15 cellular contexts compared by ENCODE assay signal in genomic region chr22:44112191-44112590, GRCh38.
DNase-seq lines count a peak whose midpoint lies in the region; ATAC-seq and TF ChIP-seq lines count a peak whose summit lies in the region.
"Had no signal": no experiment of that assay in that cellular context is flagged by ENCODE, and none has a peak within 500 bp of the region (broad histone marks: within the 10 kb centered on the region; RNA-seq: fewer than 3 reads in every experiment).

No MANE protein-coding gene starts in this region.

- H3K27ac ChIP-seq in HUES6 (ENCODE audit: low read depth, low read length): no peak overlapping the region
- peak overlapping the region; percentile 76 for H3K27ac ChIP-seq in cardiac muscle cell
- no peak overlapping the region for H3K27ac ChIP-seq in neural progenitor cell
- no peak overlapping the region for H3K27ac ChIP-seq in upper lobe of right lung
- H3K27ac ChIP-seq: BLaER1 treated with 17β-estradiol and CSF1 and Interleukin-3, amounts not matched to agents 10 nM and 100 nM had no signal

- H3K4me1 ChIP-seq in HUES6 (ENCODE audit: control insufficient read depth, insufficient read depth, low read length) (peaks cover 33% of the 10 kb centered on the region), cardiac muscle cell (ENCODE audit: low read depth) (peaks cover 38% of the 10 kb centered on the region), neural progenitor cell (peaks cover 16% of the 10 kb centered on the region), upper lobe of right lung (no peaks in the 10 kb centered on the region)

- peaks cover 7% of the 10 kb centered on the region for H3K27me3 Mint-ChIP-seq in neural progenitor cell (ENCODE audit: insufficient read depth, low read depth)
- H3K27me3 Mint-ChIP-seq in activated naive CD4-positive, alpha-beta T cell treated with anti-CD3 and anti-CD28 coated beads, Interleukin-2, amount 10 ng/mL, durations not matched to agents 7 days and 5 days: no peaks in the 10 kb centered on the region

- no peaks in the 10 kb centered on the region for H4K20me1 ChIP-seq in neural progenitor cell (ENCODE audit: low read depth)
- H4K20me1 ChIP-seq: BLaER1 treated with 17β-estradiol and CSF1 and Interleukin-3, amounts not matched to agents 10 nM and 100 nM had no signal

- intact Hi-C loops in upper lobe of right lung (cut with DNase I): no loop called here

- CTCF ChIA-PET in activated naive CD4-positive, alpha-beta T cell treated with anti-CD3 and anti-CD28 coated beads, Interleukin-2, amount 10 ng/mL, durations not matched to agents 7 days and 5 days (lab: Charles Lee): no interaction called here

- no peaks in the 10 kb centered on the region for H3K36me3 Mint-ChIP-seq in neural progenitor cell
- no peaks in the 10 kb centered on the region for H3K36me3 Mint-ChIP-seq in activated naive CD4-positive, alpha-beta T cell treated with anti-CD3 and anti-CD28 coated beads, Interleukin-2, amount 10 ng/mL, durations not matched to agents 7 days and 5 days

- H3K36me3 ChIP-seq in HUES6 (ENCODE audit: control insufficient read depth, insufficient read depth, low read length) (no peaks in the 10 kb centered on the region), cardiac muscle cell (no peaks in the 10 kb centered on the region), neural progenitor cell (no peaks in the 10 kb centered on the region), upper lobe of right lung (no peaks in the 10 kb centered on the region)

- peaks cover 34% of the 10 kb centered on the region for H3K4me1 Mint-ChIP-seq in neural progenitor cell
- H3K4me1 Mint-ChIP-seq in activated naive CD4-positive, alpha-beta T cell treated with anti-CD3 and anti-CD28 coated beads, Interleukin-2, amount 10 ng/mL, durations not matched to agents 7 days and 5 days: no peaks in the 10 kb centered on the region

- H3K27me3 ChIP-seq in HUES6 (ENCODE audit: control insufficient read depth, insufficient read depth, low read length): no peaks in the 10 kb centered on the region
- H3K27me3 ChIP-seq in cardiac muscle cell: no peaks in the 10 kb centered on the region
- no peaks in the 10 kb centered on the region for H3K27me3 ChIP-seq in neural progenitor cell
- H3K27me3 ChIP-seq in upper lobe of right lung: no peaks in the 10 kb centered on the region
- H3K27me3 ChIP-seq: BLaER1 treated with 17β-estradiol and CSF1 and Interleukin-3, amounts not matched to agents 10 nM and 100 nM had no signal

- H3K4me3 Mint-ChIP-seq in neural progenitor cell: no peak overlapping the region
- H3K4me3 Mint-ChIP-seq in activated naive CD4-positive, alpha-beta T cell treated with anti-CD3 and anti-CD28 coated beads, Interleukin-2, amount 10 ng/mL, durations not matched to agents 7 days and 5 days: no peak overlapping the region

- H3K4me3 ChIP-seq in HUES6 (ENCODE audit: low read depth, low read length): no peak overlapping the region
- no peak overlapping the region for H3K4me3 ChIP-seq in cardiac muscle cell
- no peak overlapping the region for H3K4me3 ChIP-seq in neural progenitor cell
- H3K4me3 ChIP-seq in upper lobe of right lung: no peak overlapping the region
- H3K4me3 ChIP-seq: BLaER1 treated with 17β-estradiol and CSF1 and Interleukin-3, amounts not matched to agents 10 nM and 100 nM had no signal

- H3K79me2 ChIP-seq in neural progenitor cell (ENCODE audit: low read depth): no peaks in the 10 kb centered on the region

- H3K9me3 ChIP-seq in HUES6 (ENCODE audit: control insufficient read depth, insufficient read depth, low read depth, low read length) (no peaks in the 10 kb centered on the region), cardiac muscle cell (ENCODE audit: low read depth) (no peaks in the 10 kb centered on the region), neural progenitor cell (ENCODE audit: low read depth) (no peaks in the 10 kb centered on the region), upper lobe of right lung (no peaks in the 10 kb centered on the region)
- H3K9me3 ChIP-seq: BLaER1 treated with 17β-estradiol and CSF1 and Interleukin-3, amounts not matched to agents 10 nM and 100 nM; SK-N-SH had no signal

- H3F3A ChIP-seq in neural progenitor cell (ENCODE audit: low read depth): peaks cover 7% of the 10 kb centered on the region

- H3K9me3 Mint-ChIP-seq in neural progenitor cell: no peaks in the 10 kb centered on the region
- no peaks in the 10 kb centered on the region for H3K9me3 Mint-ChIP-seq in activated naive CD4-positive, alpha-beta T cell treated with anti-CD3 and anti-CD28 coated beads, Interleukin-2, amount 10 ng/mL, durations not matched to agents 7 days and 5 days

- H2AFZ ChIP-seq in neural progenitor cell (replicated peaks): no peak overlapping the region

- TF ChIP-seq CTCF in cardiac muscle cell (IDR thresholded peaks at IDR 0.05; ENCODE audit: low read depth, low read length) (no peak), neural progenitor cell (IDR thresholded peaks at IDR 0.05) (no peak), upper lobe of right lung (IDR thresholded peaks at IDR 0.05) (no peak)

- peak overlapping the region; percentile 92 for H3K27ac Mint-ChIP-seq in neural progenitor cell
- H3K27ac Mint-ChIP-seq in activated naive CD4-positive, alpha-beta T cell treated with anti-CD3 and anti-CD28 coated beads, Interleukin-2, amount 10 ng/mL, durations not matched to agents 7 days and 5 days: no peak overlapping the region

- DNase-seq in cardiac muscle cell (ENCODE audit: low read depth in 1 of 2, low spot score in 1 of 2) (no peak), neural progenitor cell (ENCODE audit: low spot score) (no peak), upper lobe of right lung (peak; percentile 25), NCI-H526 (lab: John Stamatoyannopoulos, UW) (no peak)
- DNase-seq in activated naive CD4-positive, alpha-beta T cell treated with anti-CD3 and anti-CD28 coated beads, Interleukin-2, amount 10 ng/mL, durations not matched to agents 7 days and 5 days: no peak
- DNase-seq: DMS153, NCI-H1436, NCI-H2227 treated with DMSO at 0.1 percent for 48 hours, NCI-H69, PC-3, SK-N-SH had no signal

- no peak overlapping the region for H3K4me2 ChIP-seq in neural progenitor cell
- H3K4me2 ChIP-seq: SK-N-SH had no signal

- H3K9ac ChIP-seq in HUES6 (ENCODE audit: low read length): peak overlapping the region; percentile 24
- H3K9ac ChIP-seq in neural progenitor cell: no peak overlapping the region
- H3K9ac ChIP-seq: BLaER1 treated with 17β-estradiol and CSF1 and Interleukin-3, amounts not matched to agents 10 nM and 100 nM; SK-N-SH had no signal

- ATAC-seq in upper lobe of right lung (peak; percentile 34), HG03457 (IDR thresholded peaks at IDR 0.05; ENCODE audit: unreplicated experiment) (no peak)
- ATAC-seq: HCT116, PC-3 had no signal
